In genomic region chr7:150842716-150843115, GRCh38 we compare ENCODE assay signal across 22 cellular contexts. TPM values are rescaled to one million over a fixed set of nuclear protein-coding genes. Genes with fewer than 3 reads are reported as not detected.
DNase-seq lines count a peak whose midpoint lies in the region; ATAC-seq lines count a peak whose summit lies in the region.
"Had no signal": no experiment of that assay in that cellular context is flagged by ENCODE, and none has a peak within 500 bp of the region (broad histone marks: within the 10 kb centered on the region; RNA-seq: fewer than 3 reads in every experiment).

No MANE protein-coding gene starts in this region.

- H3K4me3 Mint-ChIP-seq in activated CD8-positive, alpha-beta memory T cell treated with anti-CD3 and anti-CD28 coated beads, Interleukin-2, amount 10 ng/mL, durations not matched to agents 7 days and 5 days, result no peak overlapping the region
- H3K4me3 Mint-ChIP-seq: CD14-positive monocyte; CD4-positive, alpha-beta T cell; CD8-positive, alpha-beta memory T cell had no signal

- no peaks in the 10 kb centered on the region for H3K9me3 Mint-ChIP-seq in activated CD8-positive, alpha-beta memory T cell treated with anti-CD3 and anti-CD28 coated beads, Interleukin-2, amount 10 ng/mL, durations not matched to agents 7 days and 5 days (ENCODE audit: low read depth)
- H3K9me3 Mint-ChIP-seq: CD4-positive, alpha-beta T cell; CD8-positive, alpha-beta memory T cell had no signal

- CTCF ChIA-PET in activated CD8-positive, alpha-beta memory T cell treated with anti-CD3 and anti-CD28 coated beads, Interleukin-2, amount 10 ng/mL, durations not matched to agents 7 days and 5 days (lab: Charles Lee), result no interaction called here

- peak; percentile 22 for DNase-seq in activated CD8-positive, alpha-beta memory T cell treated with anti-CD3 and anti-CD28 coated beads, Interleukin-2, amount 50 U/mL, for 48 hours
- no peak for DNase-seq in activated CD8-positive, alpha-beta memory T cell treated with anti-CD3 and anti-CD28 coated beads, Interleukin-2, amount 10 ng/mL, durations not matched to agents 7 days and 5 days
- DNase-seq in ecto neural progenitor cell (ENCODE audit: low spot score) (peak; percentile 17), MV-4-11 (lab: John Stamatoyannopoulos, UW) (no peak)
- DNase-seq in stimulated activated CD8-positive, alpha-beta memory T cell treated with anti-CD3 and anti-CD28 coated beads, Interleukin-4, amount 100 ng/mL, for 48 hours, result peak; percentile 5
- no peak for DNase-seq in stimulated activated CD4-positive, alpha-beta T cell treated with anti-CD3 and anti-CD28 coated beads, Interleukin-1b, Interleukin-23, amount 100 ng/mL, for 48 hours
- DNase-seq: 8988T; ACHN; AML-193; BE2C; CD4-positive, alpha-beta T cell; CD8-positive, alpha-beta memory T cell; DMS 273 treated with DMSO at 0.1 percent for 48 hours; DMS79; EL; GDM1; GM23248; H7; HCEC 1CT had no signal

- H3K4me1 Mint-ChIP-seq in activated CD8-positive, alpha-beta memory T cell treated with anti-CD3 and anti-CD28 coated beads, Interleukin-2, amount 10 ng/mL, durations not matched to agents 7 days and 5 days, result no peaks in the 10 kb centered on the region
- H3K4me1 Mint-ChIP-seq: CD8-positive, alpha-beta memory T cell had no signal

- ATAC-seq in activated CD8-positive, alpha-beta memory T cell treated with anti-CD3 and anti-CD28 coated beads, Interleukin-2, amount 10 ng/mL, durations not matched to agents 7 days and 5 days, result no peak
- ATAC-seq: A549, GM12878 had no signal

- no peaks in the 10 kb centered on the region for H3K36me3 Mint-ChIP-seq in activated CD8-positive, alpha-beta memory T cell treated with anti-CD3 and anti-CD28 coated beads, Interleukin-2, amount 10 ng/mL, durations not matched to agents 7 days and 5 days
- H3K36me3 Mint-ChIP-seq: CD14-positive monocyte; CD8-positive, alpha-beta memory T cell had no signal

- peaks cover 28% of the 10 kb centered on the region for H3K27me3 Mint-ChIP-seq in activated CD8-positive, alpha-beta memory T cell treated with anti-CD3 and anti-CD28 coated beads, Interleukin-2, amount 10 ng/mL, durations not matched to agents 7 days and 5 days
- H3K27me3 Mint-ChIP-seq: CD4-positive, alpha-beta T cell; CD8-positive, alpha-beta memory T cell had no signal

- H3K27ac Mint-ChIP-seq in activated CD8-positive, alpha-beta memory T cell treated with anti-CD3 and anti-CD28 coated beads, Interleukin-2, amount 10 ng/mL, durations not matched to agents 7 days and 5 days, result no peak overlapping the region
- H3K27ac Mint-ChIP-seq: CD14-positive monocyte; CD4-positive, alpha-beta T cell; CD8-positive, alpha-beta memory T cell had no signal

RNA-seq across cellular contexts. Expression of gene AOC1, which starts 9.6 kb away (rescaled TPM):
- total RNA-seq in activated CD8-positive, alpha-beta memory T cell treated with anti-CD3 and anti-CD28 coated beads, Interleukin-2, amount 10 ng/mL, durations not matched to agents 7 days and 5 days, result not detected
- total RNA-seq: CD4-positive, alpha-beta T cell; CD8-positive, alpha-beta memory T cell; GM12878; GM23248; H7 had no signal

RNA-seq across cellular contexts. Expression of gene TMEM176A, which starts 42.1 kb away (rescaled TPM):
- not detected for total RNA-seq in activated CD8-positive, alpha-beta memory T cell treated with anti-CD3 and anti-CD28 coated beads, Interleukin-2, amount 10 ng/mL, durations not matched to agents 7 days and 5 days
- total RNA-seq: CD4-positive, alpha-beta T cell; GM12878; GM23248; H7 had no signal

RNA-seq across cellular contexts. Expression of gene TMEM176B, which starts 42.6 kb away (rescaled TPM):
- not detected for total RNA-seq in activated CD8-positive, alpha-beta memory T cell treated with anti-CD3 and anti-CD28 coated beads, Interleukin-2, amount 10 ng/mL, durations not matched to agents 7 days and 5 days
- total RNA-seq: CD4-positive, alpha-beta T cell; GM23248 had no signal

Comparison
In these comparisons a context has a peak if more than half of its experiments do, and no peak if none do; other contexts are left out.
1. DNase-seq: peak in activated CD8-positive, alpha-beta memory T cell treated with anti-CD3 and anti-CD28 coated beads, Interleukin-2, amount 50 U/mL, for 48 hours (single experiment), ecto neural progenitor cell (single experiment) and stimulated activated CD8-positive, alpha-beta memory T cell treated with anti-CD3 and anti-CD28 coated beads, Interleukin-4, amount 100 ng/mL, for 48 hours (single experiment); none in activated CD8-positive, alpha-beta memory T cell treated with anti-CD3 and anti-CD28 coated beads, Interleukin-2, amount 10 ng/mL, durations not matched to agents 7 days and 5 days (single experiment), MV-4-11 (single experiment) and stimulated activated CD4-positive, alpha-beta T cell treated with anti-CD3 and anti-CD28 coated beads, Interleukin-1b, Interleukin-23, amount 100 ng/mL, for 48 hours (single experiment).